8 cellular contexts compared by ENCODE assay signal in the genomic region with DNA sequence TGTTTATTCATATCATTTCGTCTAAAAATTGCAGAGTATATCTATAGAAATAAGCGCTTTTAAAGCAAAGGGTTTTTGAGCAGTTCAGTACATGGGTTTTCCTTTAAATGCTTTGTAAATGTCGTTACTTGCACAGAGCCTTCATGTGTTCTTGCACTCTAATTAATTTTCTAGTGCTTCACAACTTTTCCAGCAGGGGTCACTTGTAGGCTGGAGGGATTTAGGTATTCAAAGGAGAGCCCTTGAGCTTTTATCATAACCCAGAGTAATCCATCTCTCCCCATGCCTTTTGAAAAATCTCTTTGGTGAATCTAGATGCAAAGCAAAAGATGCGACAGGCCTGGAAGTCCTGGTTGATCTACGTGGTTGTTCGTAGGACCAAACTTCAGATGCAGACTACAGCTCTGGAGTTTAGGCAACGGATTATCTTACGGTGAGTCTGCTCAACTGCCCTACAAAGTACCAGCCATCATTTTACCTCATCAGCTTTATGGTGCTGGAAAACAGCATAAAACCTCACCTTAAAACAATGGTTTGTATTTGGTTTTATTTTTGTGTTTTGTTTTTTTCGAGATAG.
A peak's percentile ranks its signal among the peaks of the same experiment; 100 is the strongest.
DNase-seq lines count a peak whose midpoint lies in the region; ATAC-seq and TF ChIP-seq lines count a peak whose summit lies in the region.

No MANE protein-coding gene starts in this region.

- H3K27ac Mint-ChIP-seq in CD14-positive monocyte: peak overlapping the region in 1 of 7 donors; percentile 31
- H3K27ac Mint-ChIP-seq in osteocyte (ENCODE audit: unreplicated experiment): no peak overlapping the region

- DNase-seq in CD14-positive monocyte (ENCODE audit: low spot score) (no peak), RKO (ENCODE audit: low spot score) (peak; percentile 37), fibroblast of gingiva (ENCODE audit: low read depth) (peak; percentile 26), osteocyte (ENCODE audit: extremely low spot score, unreplicated experiment) (no peak), ecto neural progenitor cell (ENCODE audit: low spot score) (no peak)

- peaks cover 0 to 2% (median 0%) of the 10 kb centered on the region in 3 donors for H3K27me3 Mint-ChIP-seq in CD14-positive monocyte (ENCODE audit: low read depth in 3 of 3)
- H3K27me3 Mint-ChIP-seq in osteocyte (ENCODE audit: unreplicated experiment): no peaks in the 10 kb centered on the region

- ATAC-seq in HG03039 (IDR thresholded peaks at IDR 0.05; ENCODE audit: unreplicated experiment) (no peak), GM18505 (IDR thresholded peaks at IDR 0.05; ENCODE audit: unreplicated experiment) (no peak)

- no peak for TF ChIP-seq POLR2A in GM18505 (IDR thresholded peaks at IDR 0.05; ENCODE audit: borderline replicate concordance, extremely low read depth, insufficient read depth, insufficient read length)

- TF ChIP-seq CTCF in CD14-positive monocyte (IDR thresholded peaks at IDR 0.05): peak; percentile 67
- TF ChIP-seq CTCF in GM12874 (IDR thresholded peaks at IDR 0.05; ENCODE audit: insufficient read depth, low read depth, low read length): peak; percentile 37; the same call in 1 of the 2 replicates
- TF ChIP-seq CTCF in osteocyte (IDR thresholded peaks at IDR 0.05): peak; percentile 71

- intact Hi-C loops in CD14-positive monocyte (cut with micrococcal nuclease): loop anchor here in 1 of 2 donors (5.0 kb wide), 1 partner anchor 76 kb away; no protein-coding TSS in a partner anchor

- H3K4me1 Mint-ChIP-seq in CD14-positive monocyte (no peaks in the 10 kb centered on the region), osteocyte (ENCODE audit: unreplicated experiment) (peaks cover 8% of the 10 kb centered on the region)

- H3K4me3 Mint-ChIP-seq in CD14-positive monocyte: no peak overlapping the region
- H3K4me3 Mint-ChIP-seq in osteocyte (ENCODE audit: unreplicated experiment): no peak overlapping the region

- H3K36me3 Mint-ChIP-seq in CD14-positive monocyte (peaks cover 25 to 32% of the 10 kb centered on the region in 2 donors), osteocyte (ENCODE audit: unreplicated experiment) (no peaks in the 10 kb centered on the region)

- no peaks in the 10 kb centered on the region for H3K9me3 Mint-ChIP-seq in CD14-positive monocyte
- no peaks in the 10 kb centered on the region for H3K9me3 Mint-ChIP-seq in osteocyte (ENCODE audit: unreplicated experiment)

Comparison
In these comparisons a context has a peak if more than half of its experiments do, and no peak if none do; other contexts are left out.
1. DNase-seq: peak in RKO (single experiment) and fibroblast of gingiva (single experiment); none in CD14-positive monocyte (single experiment), osteocyte (single experiment) and ecto neural progenitor cell (single experiment).
2. Peak in every context shown above with its lines, with median percentiles within 50 percentile points of each other: CTCF ChIP-seq.